ENCODE assay signal across 1 cellular context in the genomic region with DNA sequence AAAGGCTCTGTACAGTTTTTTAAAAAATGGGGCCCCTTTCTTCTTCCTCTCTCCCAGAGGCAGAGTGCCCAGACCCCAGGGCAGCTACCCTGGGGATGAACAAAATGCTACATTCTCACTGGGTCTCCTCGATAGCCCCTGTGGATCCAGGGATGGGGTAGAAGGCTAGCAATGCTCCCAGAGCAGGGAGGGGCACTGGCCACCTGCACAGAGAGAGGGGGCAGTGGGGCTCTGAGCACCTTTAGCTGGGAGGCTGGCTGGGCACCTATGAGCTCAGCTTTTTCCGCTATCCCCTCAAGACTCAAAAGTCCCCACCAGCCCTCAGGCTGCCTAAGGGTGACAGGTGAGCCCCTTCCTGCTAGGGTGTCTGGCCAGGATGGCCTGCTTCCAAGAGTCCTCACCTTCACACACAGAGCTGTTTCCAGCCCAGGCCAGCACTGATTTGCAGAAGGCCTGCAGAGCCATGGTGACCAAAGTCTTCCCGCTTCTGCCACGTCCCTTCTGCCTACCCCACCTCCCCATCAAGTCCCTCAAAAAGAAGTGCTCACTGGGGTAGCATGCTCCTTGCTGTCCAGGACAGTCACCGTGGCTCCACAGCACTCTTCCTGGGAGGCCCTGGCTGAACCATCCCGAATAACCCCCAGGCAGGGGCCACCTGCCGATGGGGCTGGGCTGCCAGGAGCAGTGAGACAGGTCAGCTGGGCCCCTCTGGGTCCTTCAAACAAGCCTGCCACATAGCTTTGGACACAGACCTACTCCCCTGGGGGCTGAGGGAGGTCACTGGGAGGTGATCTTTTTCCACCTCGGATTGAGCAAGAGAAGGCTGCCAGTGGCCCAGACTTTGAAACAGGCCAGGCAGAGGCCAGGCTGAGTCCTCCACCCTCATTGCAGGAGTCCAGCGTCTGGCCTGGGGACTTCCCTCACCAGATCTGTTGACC.
TF ChIP-seq lines count a peak whose summit lies in the region.

No MANE protein-coding gene starts in this region.

TF ChIP-seq in HepG2, 621 proteins besides CTCF, POLR2A, EP300 and RAD21 (continued from another document and continues in another):
- TF ChIP-seq NR0B2 (CRISPR knock-in tag; IDR thresholded peaks at IDR 0.05) (no peak; the same call in 1 of the 2 replicates), ZNF292 (CRISPR knock-in tag; IDR thresholded peaks at IDR 0.05; ENCODE audit: borderline replicate concordance, low read depth) (peak; percentile 88), KMT2A (CRISPR knock-in tag; IDR thresholded peaks at IDR 0.05) (peak; percentile 66; the same call in 1 of the 2 replicates), KLF16 (CRISPR knock-in tag; IDR thresholded peaks at IDR 0.05) (peak in 1 of 2 experiments; percentile 78; a peak in 1 of 4 replicates), ZNF124 (CRISPR knock-in tag; IDR thresholded peaks at IDR 0.05) (peak; percentile 96; the same call in 1 of the 2 replicates), JUN (CRISPR knock-in tag; IDR thresholded peaks at IDR 0.05) (0 out of 2 replicates have a peak, but pooled peaks have one; percentile 44), ZNF512B (CRISPR knock-in tag; IDR thresholded peaks at IDR 0.05; ENCODE audit: borderline replicate concordance) (no peak), AHR (CRISPR knock-in tag; IDR thresholded peaks at IDR 0.05) (no peak; the same call in 1 of the 2 replicates), KDM5B (CRISPR knock-in tag; IDR thresholded peaks at IDR 0.05; ENCODE audit: borderline replicate concordance) (peak; percentile 61; the same call in 1 of the 2 replicates), ZNF326 (CRISPR knock-in tag; IDR thresholded peaks at IDR 0.05; ENCODE audit: borderline replicate concordance) (no peak), GMEB2 (CRISPR knock-in tag; IDR thresholded peaks at IDR 0.05; ENCODE audit: low read depth) (no peak), NFATC3 (CRISPR knock-in tag; IDR thresholded peaks at IDR 0.05) (0 out of 2 replicates have a peak, but pooled peaks have one; percentile 48), TOE1 (CRISPR knock-in tag; IDR thresholded peaks at IDR 0.05) (0 out of 2 replicates have a peak, but pooled peaks have one; percentile 63), RCOR2 (CRISPR knock-in tag; IDR thresholded peaks at IDR 0.05) (peak; percentile 74; the same call in 1 of the 2 replicates), PATZ1 (CRISPR knock-in tag; IDR thresholded peaks at IDR 0.05) (peak; percentile 97), NBN (conservative IDR thresholded peaks at IDR 0.05) (no peak), ZNF501 (CRISPR knock-in tag; IDR thresholded peaks at IDR 0.05) (peak; percentile 93; the same call in 1 of the 2 replicates), KDM2A (CRISPR knock-in tag; IDR thresholded peaks at IDR 0.05; ENCODE audit: borderline replicate concordance, low read depth) (peak; percentile 73; the same call in 1 of the 2 replicates), ELF3 (CRISPR knock-in tag; IDR thresholded peaks at IDR 0.05) (peak; percentile 40; the same call in 1 of the 2 replicates), RFX3 (CRISPR knock-in tag; IDR thresholded peaks at IDR 0.05) (no peak), SAP130 (CRISPR knock-in tag; IDR thresholded peaks at IDR 0.05; ENCODE audit: low read depth) (peak; percentile 84), ZFP36 (IDR thresholded peaks at IDR 0.05; ENCODE audit: borderline replicate concordance, low read depth, low read length, partially characterized antibody) (no peak), STAG1 (CRISPR knock-in tag; IDR thresholded peaks at IDR 0.05) (peak; percentile 30; the same call in 1 of the 2 replicates), EHMT2 (IDR thresholded peaks at IDR 0.05; ENCODE audit: borderline replicate concordance, low read depth, low read length) (no peak), GATAD1 (CRISPR knock-in tag; IDR thresholded peaks at IDR 0.05) (peak; percentile 66), ZNF607 (CRISPR knock-in tag; IDR thresholded peaks at IDR 0.05; ENCODE audit: borderline replicate concordance) (peak; percentile 65; the same call in 1 of the 2 replicates), HOXA3 (CRISPR knock-in tag; IDR thresholded peaks at IDR 0.05) (peak; percentile 77), MATR3 (CRISPR knock-in tag; IDR thresholded peaks at IDR 0.05) (no peak), ZNF432 (CRISPR knock-in tag; IDR thresholded peaks at IDR 0.05; ENCODE audit: borderline replicate concordance) (no peak), FOXM1 (CRISPR knock-in tag; IDR thresholded peaks at IDR 0.05) (no peak), ZNF44 (CRISPR knock-in tag; IDR thresholded peaks at IDR 0.05) (peak; percentile 55; the same call in 1 of the 2 replicates), PHF8 (CRISPR knock-in tag; IDR thresholded peaks at IDR 0.05) (peak; percentile 48), ARNT2 (CRISPR knock-in tag; IDR thresholded peaks at IDR 0.05; ENCODE audit: low read depth) (peak; percentile 42; the same call in 1 of the 2 replicates), ZNF333 (CRISPR knock-in tag; IDR thresholded peaks at IDR 0.05; ENCODE audit: borderline replicate concordance) (0 out of 2 replicates have a peak, but pooled peaks have one; percentile 53), U2AF2 (IDR thresholded peaks at IDR 0.05; ENCODE audit: low read depth, low read length) (no peak), ZNF878 (CRISPR knock-in tag; IDR thresholded peaks at IDR 0.05) (no peak), ZNF570 (CRISPR knock-in tag; IDR thresholded peaks at IDR 0.05; ENCODE audit: borderline replicate concordance) (no peak), AHDC1 (CRISPR knock-in tag; IDR thresholded peaks at IDR 0.05; ENCODE audit: borderline replicate concordance) (no peak), KLF6 (CRISPR knock-in tag; IDR thresholded peaks at IDR 0.05) (no peak; the same call in 1 of the 2 replicates)
- TF ChIP-seq, protein P1, sequence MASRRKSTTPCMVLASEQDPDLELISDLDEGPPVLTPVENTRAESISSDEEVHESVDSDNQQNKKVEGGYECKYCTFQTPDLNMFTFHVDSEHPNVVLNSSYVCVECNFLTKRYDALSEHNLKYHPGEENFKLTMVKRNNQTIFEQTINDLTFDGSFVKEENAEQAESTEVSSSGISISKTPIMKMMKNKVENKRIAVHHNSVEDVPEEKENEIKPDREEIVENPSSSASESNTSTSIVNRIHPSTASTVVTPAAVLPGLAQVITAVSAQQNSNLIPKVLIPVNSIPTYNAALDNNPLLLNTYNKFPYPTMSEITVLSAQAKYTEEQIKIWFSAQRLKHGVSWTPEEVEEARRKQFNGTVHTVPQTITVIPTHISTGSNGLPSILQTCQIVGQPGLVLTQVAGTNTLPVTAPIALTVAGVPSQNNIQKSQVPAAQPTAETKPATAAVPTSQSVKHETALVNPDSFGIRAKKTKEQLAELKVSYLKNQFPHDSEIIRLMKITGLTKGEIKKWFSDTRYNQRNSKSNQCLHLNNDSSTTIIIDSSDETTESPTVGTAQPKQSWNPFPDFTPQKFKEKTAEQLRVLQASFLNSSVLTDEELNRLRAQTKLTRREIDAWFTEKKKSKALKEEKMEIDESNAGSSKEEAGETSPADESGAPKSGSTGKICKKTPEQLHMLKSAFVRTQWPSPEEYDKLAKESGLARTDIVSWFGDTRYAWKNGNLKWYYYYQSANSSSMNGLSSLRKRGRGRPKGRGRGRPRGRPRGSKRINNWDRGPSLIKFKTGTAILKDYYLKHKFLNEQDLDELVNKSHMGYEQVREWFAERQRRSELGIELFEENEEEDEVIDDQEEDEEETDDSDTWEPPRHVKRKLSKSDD (CRISPR knock-in tag; IDR thresholded peaks at IDR 0.05; ENCODE audit: low read depth), result no peak
- TF ChIP-seq, protein P2, sequence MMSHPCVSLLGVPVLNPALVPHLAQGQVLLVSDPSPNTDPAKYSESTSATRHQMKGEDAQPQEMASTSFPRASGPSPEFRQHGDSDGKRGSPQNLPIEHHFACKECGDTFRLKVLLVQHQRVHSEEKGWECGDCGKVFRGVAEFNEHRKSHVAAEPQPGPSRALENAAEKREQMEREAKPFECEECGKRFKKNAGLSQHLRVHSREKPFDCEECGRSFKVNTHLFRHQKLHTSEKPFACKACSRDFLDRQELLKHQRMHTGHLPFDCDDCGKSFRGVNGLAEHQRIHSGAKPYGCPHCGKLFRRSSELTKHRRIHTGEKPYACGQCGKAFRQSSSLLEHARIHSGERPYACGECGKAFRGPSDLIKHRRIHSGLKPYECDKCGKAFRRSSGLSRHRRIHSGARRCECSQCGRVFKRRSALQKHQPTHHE (CRISPR knock-in tag; IDR thresholded peaks at IDR 0.05; ENCODE audit: borderline replicate concordance), result peak; percentile 84; the same call in 1 of the 2 replicates
